In genomic region chr12:109052415-109053323, GRCh38 we compare ENCODE assay signal across 1 cellular context.
TF ChIP-seq lines count a peak whose summit lies in the region.

USP30 (plus strand) TSS chr12:109052576; CDS start chr12:109052679, 103 bp downstream.

TF ChIP-seq in HepG2, 621 proteins besides CTCF, POLR2A, EP300 and RAD21 (continued from another document and continues in another):
- TF ChIP-seq HNRNPK (IDR thresholded peaks at IDR 0.05; ENCODE audit: low read depth, low read length, poor library complexity, severe bottlenecking) (no peak), SCMH1 (CRISPR knock-in tag; IDR thresholded peaks at IDR 0.05; ENCODE audit: borderline replicate concordance) (no peak), SNAPC4 (CRISPR knock-in tag; IDR thresholded peaks at IDR 0.05) (no peak), ZNF546 (CRISPR knock-in tag; conservative IDR thresholded peaks at IDR 0.05) (no peak), ZNF746 (CRISPR knock-in tag; IDR thresholded peaks at IDR 0.05) (no peak), RERE (CRISPR knock-in tag; IDR thresholded peaks at IDR 0.05; ENCODE audit: low read depth) (peak; percentile 72), HNF4A (CRISPR knock-in tag; IDR thresholded peaks at IDR 0.05) (peak; percentile 65), NRL (CRISPR knock-in tag; IDR thresholded peaks at IDR 0.05; ENCODE audit: borderline replicate concordance) (peak; percentile 67), ZFP82 (CRISPR knock-in tag; IDR thresholded peaks at IDR 0.05; ENCODE audit: borderline replicate concordance) (peak; percentile 69; the same call in 1 of the 2 replicates), MED1 (CRISPR knock-in tag; IDR thresholded peaks at IDR 0.05) (peak; percentile 85), SUZ12 (IDR thresholded peaks at IDR 0.05; ENCODE audit: low read depth, low read length) (no peak), TCF7 (IDR thresholded peaks at IDR 0.05; ENCODE audit: low read depth) (no peak), MBD4 (IDR thresholded peaks at IDR 0.05; ENCODE audit: borderline replicate concordance, low read length) (no peak), ZNF660 (CRISPR knock-in tag; IDR thresholded peaks at IDR 0.05; ENCODE audit: borderline replicate concordance, low read depth) (no peak), WIZ (CRISPR knock-in tag; IDR thresholded peaks at IDR 0.05) (peak; percentile 27; the same call in 1 of the 2 replicates), ZSCAN20 (CRISPR knock-in tag; IDR thresholded peaks at IDR 0.05; ENCODE audit: borderline replicate concordance) (no peak), KDM4B (CRISPR knock-in tag; IDR thresholded peaks at IDR 0.05) (peak; percentile 88), NR2F2 (IDR thresholded peaks at IDR 0.05; ENCODE audit: borderline replicate concordance, low read depth) (no peak; the same call in 1 of the 2 replicates), GTF3A (CRISPR knock-in tag; conservative IDR thresholded peaks at IDR 0.05) (no peak), ZNF430 (CRISPR knock-in tag; IDR thresholded peaks at IDR 0.05) (peak; percentile 87; the same call in 1 of the 2 replicates), BATF2 (CRISPR knock-in tag; IDR thresholded peaks at IDR 0.05) (no peak), ZIK1 (CRISPR knock-in tag; IDR thresholded peaks at IDR 0.05; ENCODE audit: borderline replicate concordance, low read depth) (peak; percentile 82; the same call in 1 of the 2 replicates), SMAD1 (CRISPR knock-in tag; IDR thresholded peaks at IDR 0.05; ENCODE audit: borderline replicate concordance, low read depth) (0 out of 2 replicates have a peak, but pooled peaks have one; percentile 65), ZNF343 (CRISPR knock-in tag; IDR thresholded peaks at IDR 0.05) (no peak), ZSCAN30 (CRISPR knock-in tag; IDR thresholded peaks at IDR 0.05) (no peak), ZBTB38 (CRISPR knock-in tag; IDR thresholded peaks at IDR 0.05) (0 out of 2 replicates have a peak, but pooled peaks have one; percentile 63), MNT (IDR thresholded peaks at IDR 0.05) (0 out of 2 replicates have a peak, but pooled peaks have one; percentile 9), FIP1L1 (IDR thresholded peaks at IDR 0.05; ENCODE audit: borderline replicate concordance, insufficient read depth, low read depth, low read length) (no peak), IKZF4 (CRISPR knock-in tag; IDR thresholded peaks at IDR 0.05; ENCODE audit: borderline replicate concordance, low read depth, not compliant biosample characterization) (peak; percentile 28), ATM (IDR thresholded peaks at IDR 0.05; ENCODE audit: borderline replicate concordance) (no peak), ZSCAN31 (CRISPR knock-in tag; IDR thresholded peaks at IDR 0.05; ENCODE audit: low read depth) (peak; percentile 46; the same call in 1 of the 2 replicates), RAD51 (IDR thresholded peaks at IDR 0.05; ENCODE audit: borderline replicate concordance) (no peak), MIER2 (CRISPR knock-in tag; IDR thresholded peaks at IDR 0.05) (peak; percentile 87), ZBTB33 (CRISPR knock-in tag; IDR thresholded peaks at IDR 0.05) (peak; percentile 64), MXD1 (CRISPR knock-in tag; IDR thresholded peaks at IDR 0.05) (no peak; the same call in 1 of the 2 replicates), E2F2 (CRISPR knock-in tag; IDR thresholded peaks at IDR 0.05; ENCODE audit: borderline replicate concordance) (peak; percentile 63; the same call in 1 of the 2 replicates), TCF12 (IDR thresholded peaks at IDR 0.05) (no peak), TCF12 (CRISPR knock-in tag; IDR thresholded peaks at IDR 0.05) (0 out of 2 replicates have a peak, but pooled peaks have one; percentile 66), ZBTB1 (CRISPR knock-in tag; IDR thresholded peaks at IDR 0.05; ENCODE audit: borderline replicate concordance) (no peak), ZNF496 (CRISPR knock-in tag; IDR thresholded peaks at IDR 0.05; ENCODE audit: insufficient replicate concordance) (no peak)
